ENCODE assay signal across 1 cellular context in the genomic region with DNA sequence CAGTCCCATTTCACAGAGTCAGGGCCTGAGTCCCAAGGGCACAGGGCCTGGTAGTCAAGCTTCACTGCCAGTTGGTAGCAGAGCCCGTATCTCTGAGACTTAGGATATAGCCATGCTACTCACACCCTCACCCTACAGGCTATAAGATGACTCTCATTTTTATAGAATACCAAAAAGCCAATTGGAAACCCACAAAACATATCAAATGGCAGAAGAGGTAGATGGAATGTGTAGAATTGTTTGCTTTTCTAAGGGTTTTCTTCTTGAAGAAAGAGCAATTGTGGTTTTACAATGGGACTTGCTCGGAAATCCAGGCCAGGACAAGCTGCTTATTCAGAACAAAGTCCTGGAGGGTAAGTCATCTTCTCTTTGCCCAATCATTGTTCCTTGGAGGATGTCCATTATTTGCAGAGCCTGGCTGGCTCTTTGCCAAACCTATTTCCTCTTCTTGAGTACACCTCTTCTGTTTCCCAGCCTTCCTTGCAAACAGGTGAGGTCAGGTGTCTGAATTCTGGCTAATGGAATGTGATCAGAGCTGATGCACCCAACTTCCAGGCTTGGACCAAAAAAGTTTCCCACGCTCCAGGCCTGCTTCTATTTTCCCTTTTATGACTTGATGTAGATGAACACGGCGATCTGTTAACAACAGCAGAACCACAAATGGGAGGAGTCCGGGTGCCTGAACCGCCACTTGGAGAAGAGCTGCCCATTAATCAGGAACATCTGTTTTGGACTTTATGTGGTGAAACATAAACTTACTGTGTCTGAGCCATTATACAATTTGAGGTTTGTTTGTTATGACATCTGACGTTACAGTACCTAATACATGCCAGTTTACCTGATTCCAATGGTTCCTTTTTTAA.
TF ChIP-seq lines count a peak whose summit lies in the region.

No MANE protein-coding gene starts in this region.

TF ChIP-seq in GM23338, 12 proteins besides CTCF, POLR2A, EP300 and RAD21 (continued from another document):
- TF ChIP-seq, protein P1, sequence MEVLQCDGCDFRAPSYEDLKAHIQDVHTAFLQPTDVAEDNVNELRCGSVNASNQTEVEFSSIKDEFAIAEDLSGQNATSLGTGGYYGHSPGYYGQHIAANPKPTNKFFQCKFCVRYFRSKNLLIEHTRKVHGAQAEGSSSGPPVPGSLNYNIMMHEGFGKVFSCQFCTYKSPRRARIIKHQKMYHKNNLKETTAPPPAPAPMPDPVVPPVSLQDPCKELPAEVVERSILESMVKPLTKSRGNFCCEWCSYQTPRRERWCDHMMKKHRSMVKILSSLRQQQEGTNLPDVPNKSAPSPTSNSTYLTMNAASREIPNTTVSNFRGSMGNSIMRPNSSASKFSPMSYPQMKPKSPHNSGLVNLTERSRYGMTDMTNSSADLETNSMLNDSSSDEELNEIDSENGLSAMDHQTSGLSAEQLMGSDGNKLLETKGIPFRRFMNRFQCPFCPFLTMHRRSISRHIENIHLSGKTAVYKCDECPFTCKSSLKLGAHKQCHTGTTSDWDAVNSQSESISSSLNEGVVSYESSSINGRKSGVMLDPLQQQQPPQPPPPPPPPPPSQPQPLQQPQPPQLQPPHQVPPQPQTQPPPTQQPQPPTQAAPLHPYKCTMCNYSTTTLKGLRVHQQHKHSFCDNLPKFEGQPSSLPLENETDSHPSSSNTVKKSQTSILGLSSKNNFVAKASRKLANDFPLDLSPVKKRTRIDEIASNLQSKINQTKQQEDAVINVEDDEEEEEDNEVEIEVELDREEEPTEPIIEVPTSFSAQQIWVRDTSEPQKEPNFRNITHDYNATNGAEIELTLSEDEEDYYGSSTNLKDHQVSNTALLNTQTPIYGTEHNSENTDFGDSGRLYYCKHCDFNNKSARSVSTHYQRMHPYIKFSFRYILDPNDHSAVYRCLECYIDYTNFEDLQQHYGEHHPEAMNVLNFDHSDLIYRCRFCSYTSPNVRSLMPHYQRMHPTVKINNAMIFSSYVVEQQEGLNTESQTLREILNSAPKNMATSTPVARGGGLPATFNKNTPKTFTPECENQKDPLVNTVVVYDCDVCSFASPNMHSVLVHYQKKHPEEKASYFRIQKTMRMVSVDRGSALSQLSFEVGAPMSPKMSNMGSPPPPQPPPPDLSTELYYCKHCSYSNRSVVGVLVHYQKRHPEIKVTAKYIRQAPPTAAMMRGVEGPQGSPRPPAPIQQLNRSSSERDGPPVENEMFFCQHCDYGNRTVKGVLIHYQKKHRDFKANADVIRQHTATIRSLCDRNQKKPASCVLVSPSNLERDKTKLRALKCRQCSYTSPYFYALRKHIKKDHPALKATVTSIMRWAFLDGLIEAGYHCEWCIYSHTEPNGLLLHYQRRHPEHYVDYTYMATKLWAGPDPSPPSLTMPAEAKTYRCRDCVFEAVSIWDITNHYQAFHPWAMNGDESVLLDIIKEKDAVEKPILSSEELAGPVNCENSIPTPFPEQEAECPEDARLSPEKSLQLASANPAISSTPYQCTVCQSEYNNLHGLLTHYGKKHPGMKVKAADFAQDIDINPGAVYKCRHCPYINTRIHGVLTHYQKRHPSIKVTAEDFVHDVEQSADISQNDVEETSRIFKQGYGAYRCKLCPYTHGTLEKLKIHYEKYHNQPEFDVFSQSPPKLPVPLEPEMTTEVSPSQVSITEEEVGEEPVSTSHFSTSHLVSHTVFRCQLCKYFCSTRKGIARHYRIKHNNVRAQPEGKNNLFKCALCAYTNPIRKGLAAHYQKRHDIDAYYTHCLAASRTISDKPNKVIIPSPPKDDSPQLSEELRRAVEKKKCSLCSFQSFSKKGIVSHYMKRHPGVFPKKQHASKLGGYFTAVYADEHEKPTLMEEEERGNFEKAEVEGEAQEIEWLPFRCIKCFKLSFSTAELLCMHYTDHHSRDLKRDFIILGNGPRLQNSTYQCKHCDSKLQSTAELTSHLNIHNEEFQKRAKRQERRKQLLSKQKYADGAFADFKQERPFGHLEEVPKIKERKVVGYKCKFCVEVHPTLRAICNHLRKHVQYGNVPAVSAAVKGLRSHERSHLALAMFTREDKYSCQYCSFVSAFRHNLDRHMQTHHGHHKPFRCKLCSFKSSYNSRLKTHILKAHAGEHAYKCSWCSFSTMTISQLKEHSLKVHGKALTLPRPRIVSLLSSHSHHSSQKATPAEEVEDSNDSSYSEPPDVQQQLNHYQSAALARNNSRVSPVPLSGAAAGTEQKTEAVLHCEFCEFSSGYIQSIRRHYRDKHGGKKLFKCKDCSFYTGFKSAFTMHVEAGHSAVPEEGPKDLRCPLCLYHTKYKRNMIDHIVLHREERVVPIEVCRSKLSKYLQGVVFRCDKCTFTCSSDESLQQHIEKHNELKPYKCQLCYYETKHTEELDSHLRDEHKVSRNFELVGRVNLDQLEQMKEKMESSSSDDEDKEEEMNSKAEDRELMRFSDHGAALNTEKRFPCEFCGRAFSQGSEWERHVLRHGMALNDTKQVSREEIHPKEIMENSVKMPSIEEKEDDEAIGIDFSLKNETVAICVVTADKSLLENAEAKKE (CRISPR knock-in tag; IDR thresholded peaks at IDR 0.05), result no peak
- TF ChIP-seq, protein P2, sequence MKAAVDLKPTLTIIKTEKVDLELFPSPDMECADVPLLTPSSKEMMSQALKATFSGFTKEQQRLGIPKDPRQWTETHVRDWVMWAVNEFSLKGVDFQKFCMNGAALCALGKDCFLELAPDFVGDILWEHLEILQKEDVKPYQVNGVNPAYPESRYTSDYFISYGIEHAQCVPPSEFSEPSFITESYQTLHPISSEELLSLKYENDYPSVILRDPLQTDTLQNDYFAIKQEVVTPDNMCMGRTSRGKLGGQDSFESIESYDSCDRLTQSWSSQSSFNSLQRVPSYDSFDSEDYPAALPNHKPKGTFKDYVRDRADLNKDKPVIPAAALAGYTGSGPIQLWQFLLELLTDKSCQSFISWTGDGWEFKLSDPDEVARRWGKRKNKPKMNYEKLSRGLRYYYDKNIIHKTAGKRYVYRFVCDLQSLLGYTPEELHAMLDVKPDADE (IDR thresholded peaks at IDR 0.05), result no peak
- TF ChIP-seq STAT1 (IDR thresholded peaks at IDR 0.05; ENCODE audit: unreplicated experiment), result no peak
